Comparison of ENCODE assay signal across 12 cellular contexts in the genomic region with DNA sequence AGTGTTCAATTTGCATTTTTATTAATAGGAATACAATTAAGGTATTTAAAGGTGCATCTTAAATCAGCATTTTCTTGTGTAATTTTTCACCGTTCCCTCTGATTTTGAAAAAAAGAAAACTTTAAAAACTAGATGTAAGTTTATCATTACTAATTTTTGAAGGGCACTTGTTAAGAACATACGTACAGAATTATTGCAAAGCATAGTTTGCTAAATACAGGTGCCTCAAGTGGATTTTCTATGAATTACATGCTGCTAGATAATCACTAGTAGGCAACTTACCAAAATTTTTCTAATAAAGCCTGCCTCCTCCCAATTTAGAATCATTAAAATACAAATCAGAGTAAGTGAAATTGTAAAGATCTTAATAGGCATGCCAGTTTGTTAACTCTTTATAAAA. TPM values are rescaled to one million over a fixed set of nuclear protein-coding genes. Genes with fewer than 3 reads are reported as not detected.
A peak's percentile ranks its signal among the peaks of the same experiment; 100 is the strongest.
DNase-seq lines count a peak whose midpoint lies in the region; ATAC-seq, FAIRE-seq and TF ChIP-seq lines count a peak whose summit lies in the region.
"Had no signal": no experiment of that assay in that cellular context is flagged by ENCODE, and none has a peak within 500 bp of the region (broad histone marks: within the 10 kb centered on the region; RNA-seq: fewer than 3 reads in every experiment).

No MANE protein-coding gene starts in this region.

- H3K36me3 ChIP-seq in cardiac muscle cell (no peaks in the 10 kb centered on the region), KMS-11 (ENCODE audit: insufficient read depth) (no peaks in the 10 kb centered on the region), endodermal cell (ENCODE audit: control insufficient read depth, insufficient read depth, low read length) (no peaks in the 10 kb centered on the region), thoracic aorta (no peaks in the 10 kb centered on the region), kidney (ENCODE audit: control insufficient read depth in 1 of 2, insufficient read depth in 2 of 2, low read length in 2 of 2) (no peaks in the 10 kb centered on the region)

- H3K27me3 ChIP-seq in cardiac muscle cell (no peaks in the 10 kb centered on the region), KMS-11 (ENCODE audit: insufficient read depth, low read depth) (no peaks in the 10 kb centered on the region), endodermal cell (ENCODE audit: control insufficient read depth, insufficient read depth, low read length, poor library complexity, severe bottlenecking) (no peaks in the 10 kb centered on the region), thoracic aorta (replicated peaks; ENCODE audit: insufficient read depth) (no peaks in the 10 kb centered on the region)

- H3K27ac ChIP-seq in cardiac muscle cell (no peak overlapping the region), KMS-11 (no peak overlapping the region), endodermal cell (ENCODE audit: low read depth, low read length) (no peak overlapping the region), thoracic aorta (no peak overlapping the region), kidney (ENCODE audit: low read depth in 2 of 2, low read length in 2 of 2) (no peak overlapping the region)
- H3K27ac ChIP-seq: skin epidermis had no signal

- H3K4me3 ChIP-seq in cardiac muscle cell: no peak overlapping the region
- no peak overlapping the region for H3K4me3 ChIP-seq in KMS-11 (IDR thresholded peaks at IDR 0.05; ENCODE audit: insufficient read depth, low read depth, low read length)
- H3K4me3 ChIP-seq in endodermal cell (ENCODE audit: low read length): no peak overlapping the region
- no peak overlapping the region for H3K4me3 ChIP-seq in thoracic aorta
- H3K4me3 ChIP-seq in kidney (ENCODE audit: low read length in 2 of 2): no peak overlapping the region
- H3K4me3 ChIP-seq: skin epidermis had no signal

- DNase-seq in cardiac muscle cell (ENCODE audit: low read depth in 1 of 2, low spot score in 1 of 2) (no peak), cardiac septum (ENCODE audit: low spot score) (no peak), endodermal cell (no peak), thoracic aorta (ENCODE audit: low spot score) (no peak), GM19238 (ENCODE audit: insufficient read length, low spot score) (no peak), kidney (no peak)
- DNase-seq: T-helper 1 cell had no signal

- no peak overlapping the region for H3K4me2 ChIP-seq in KMS-11

- FAIRE-seq in kidney (lab: Jason Lieb, UNC): no peak

- no peaks in the 10 kb centered on the region for H3K27me3 Mint-ChIP-seq in endodermal cell (ENCODE audit: insufficient read depth)
- H3K27me3 Mint-ChIP-seq: stimulated activated naive CD8-positive, alpha-beta T cell treated with anti-CD3 and anti-CD28 coated beads, Interleukin-15, Interleukin-2, amounts not matched to agents 100 ng/mL and 50 ng/mL, for 24 hours had no signal

- H3K9me3 Mint-ChIP-seq in endodermal cell: no peaks in the 10 kb centered on the region
- H3K9me3 Mint-ChIP-seq: activated T-helper 1 cell treated with anti-CD3 and anti-CD28 coated beads, Interleukin-12 subunit alpha, Interleukin-12 subunit beta, Interleukin-2, Interleukin-4 antibody, amounts not matched to agents 30 ng/mL and 10 ng/mL and 1 ng/mL, durations not matched to agents 14 hours and 24 hours and 36 hours; stimulated activated naive CD8-positive, alpha-beta T cell treated with anti-CD3 and anti-CD28 coated beads, Interleukin-15, Interleukin-2, amounts not matched to agents 100 ng/mL and 50 ng/mL, for 24 hours had no signal

- no peaks in the 10 kb centered on the region for H4K20me1 ChIP-seq in KMS-11 (ENCODE audit: insufficient read depth)

- H3K4me1 Mint-ChIP-seq in endodermal cell: no peaks in the 10 kb centered on the region

- ATAC-seq in thoracic aorta (ENCODE audit: insufficient number of reproducible peaks, low FRiP score, low read depth): no peak
- ATAC-seq in GM19023 (IDR thresholded peaks at IDR 0.05; ENCODE audit: unreplicated experiment): no peak

- no peak overlapping the region for H3K27ac Mint-ChIP-seq in endodermal cell
- H3K27ac Mint-ChIP-seq: activated T-helper 1 cell treated with anti-CD3 and anti-CD28 coated beads, Interleukin-12 subunit alpha, Interleukin-12 subunit beta, Interleukin-2, Interleukin-4 antibody, amounts not matched to agents 30 ng/mL and 10 ng/mL and 1 ng/mL, durations not matched to agents 14 hours and 24 hours and 36 hours; stimulated activated naive CD8-positive, alpha-beta T cell treated with anti-CD3 and anti-CD28 coated beads, Interleukin-15, Interleukin-2, amounts not matched to agents 100 ng/mL and 50 ng/mL, for 24 hours had no signal

- no peaks in the 10 kb centered on the region for H3K79me2 ChIP-seq in KMS-11 (ENCODE audit: insufficient read depth, low read depth)

- H2AFZ ChIP-seq in KMS-11 (ENCODE audit: low read depth): no peak overlapping the region

- H3K9ac ChIP-seq in KMS-11: no peak overlapping the region
- H3K9ac ChIP-seq in endodermal cell (ENCODE audit: extremely low read depth, low read length, poor library complexity, severe bottlenecking): no peak overlapping the region
- no peak overlapping the region for H3K9ac ChIP-seq in kidney (ENCODE audit: low read length in 2 of 2)

- H3K9me3 ChIP-seq in cardiac muscle cell (ENCODE audit: low read depth) (no peaks in the 10 kb centered on the region), endodermal cell (ENCODE audit: control insufficient read depth, low read length) (no peaks in the 10 kb centered on the region), thoracic aorta (no peaks in the 10 kb centered on the region), kidney (ENCODE audit: control insufficient read depth in 1 of 2, low read length in 2 of 2) (no peaks in the 10 kb centered on the region)

- 94 to 100% methylated on average over 1 to 2 of the region's 2 CpGs for WGBS in endodermal cell (ENCODE audit: insufficient coverage in 1 of 2, insufficient read length in 1 of 2), 2 experiments

- TF ChIP-seq CTCF in cardiac muscle cell (IDR thresholded peaks at IDR 0.05; ENCODE audit: low read depth, low read length): peak; percentile 5
- TF ChIP-seq CTCF in KMS-11 (conservative IDR thresholded peaks at IDR 0.05; ENCODE audit: low read depth, low read length): peak; percentile 36
- peak; percentile 64 for TF ChIP-seq CTCF in endodermal cell (conservative IDR thresholded peaks at IDR 0.05)
- TF ChIP-seq CTCF in thoracic aorta (IDR thresholded peaks at IDR 0.05): peak; percentile 31
- no peak for TF ChIP-seq CTCF in kidney (IDR thresholded peaks at IDR 0.05; ENCODE audit: borderline replicate concordance, extremely low read depth, insufficient read depth)

- H3K4me1 ChIP-seq in cardiac muscle cell (ENCODE audit: low read depth) (no peaks in the 10 kb centered on the region), KMS-11 (ENCODE audit: low read depth, poor library complexity, severe bottlenecking) (no peaks in the 10 kb centered on the region), endodermal cell (ENCODE audit: control insufficient read depth, insufficient read depth, low read length) (no peaks in the 10 kb centered on the region), thoracic aorta (ENCODE audit: control insufficient read depth in 1 of 2, low read depth in 2 of 2) (no peaks in the 10 kb centered on the region), kidney (ENCODE audit: control insufficient read depth in 1 of 2, insufficient read depth in 1 of 2, low read depth in 1 of 2, low read length in 2 of 2) (no peaks in the 10 kb centered on the region)

- H3K4me3 Mint-ChIP-seq in endodermal cell: no peak overlapping the region
- H3K4me3 Mint-ChIP-seq: activated T-helper 1 cell treated with anti-CD3 and anti-CD28 coated beads, Interleukin-12 subunit alpha, Interleukin-12 subunit beta, Interleukin-2, Interleukin-4 antibody, amounts not matched to agents 30 ng/mL and 10 ng/mL and 1 ng/mL, durations not matched to agents 14 hours and 24 hours and 36 hours; stimulated activated naive CD8-positive, alpha-beta T cell treated with anti-CD3 and anti-CD28 coated beads, Interleukin-15, Interleukin-2, amounts not matched to agents 100 ng/mL and 50 ng/mL, for 24 hours had no signal

- intact Hi-C loops in cardiac septum (cut with DNase I): no loop called here
- intact Hi-C loops in kidney (cut with DNase I): no loop called here

- H3K36me3 Mint-ChIP-seq in endodermal cell (ENCODE audit: low read depth): no peaks in the 10 kb centered on the region

RNA-seq across cellular contexts. Expression of a gene that starts 8.5 kb away (rescaled TPM):
- total RNA-seq in cardiac muscle cell: 24.4 and 25.3 TPM in 2 replicates
- 1.5 and 3.7 TPM in 2 replicates for polyA plus RNA-seq in cardiac muscle cell
- 1.00 TPM for total RNA-seq in cardiac septum
- total RNA-seq in endodermal cell: 10 to 100 TPM; 16.9 to 28.7 TPM
- 9.2 TPM for polyA plus RNA-seq in endodermal cell (2013, experiment 1 of 2)
- 10.1 TPM for polyA plus RNA-seq in endodermal cell (2013, experiment 2 of 2)
- total RNA-seq in thoracic aorta: 10 to 100 TPM in 1 of 2 donors, 1 to 10 TPM in 1; 5.3 to 10.4 TPM
- 1.6 TPM for total RNA-seq in kidney
- polyA plus RNA-seq in kidney (ENCODE audit: insufficient read depth, low read depth, low replicate concordance): 0.06 TPM
